ENCODE assay signal across 17 cellular contexts in genomic region chr2:7758065-7758759, GRCh38.
DNase-seq lines count a peak whose midpoint lies in the region; ATAC-seq and TF ChIP-seq lines count a peak whose summit lies in the region.
"Had no signal": no experiment of that assay in that cellular context is flagged by ENCODE, and none has a peak within 500 bp of the region (broad histone marks: within the 10 kb centered on the region; RNA-seq: fewer than 3 reads in every experiment).

No MANE protein-coding gene starts in this region.

- CTCF ChIA-PET in activated CD8-positive, alpha-beta T cell treated with anti-CD3 and anti-CD28 coated beads for 36 hours (lab: Charles Lee) = interaction anchor here (0.9 to 3.2 kb wide), 7 partner anchors 10 to 660 kb away, joined by 3 to 10 read pairs (median 4); no protein-coding TSS in a partner anchor
- CTCF ChIA-PET in activated CD8-positive, alpha-beta T cell treated with anti-CD3 and anti-CD28 coated beads, Interleukin-2, amount 10 ng/mL, durations not matched to agents 7 days and 5 days (lab: Charles Lee) = interaction anchor here (1.1 kb wide), 1 partner anchor 11 kb away, joined by 3 read pairs; no protein-coding TSS in a partner anchor

- intact Hi-C loops in activated CD8-positive, alpha-beta T cell treated with anti-CD3 and anti-CD28 coated beads for 36 hours (cut with micrococcal nuclease) = no loop called here

- peaks cover 35% of the 10 kb centered on the region for H3K9me3 Mint-ChIP-seq in activated CD8-positive, alpha-beta T cell treated with anti-CD3 and anti-CD28 coated beads for 36 hours
- H3K9me3 Mint-ChIP-seq in activated CD8-positive, alpha-beta T cell treated with anti-CD3 and anti-CD28 coated beads, Interleukin-2, amount 10 ng/mL, durations not matched to agents 7 days and 5 days (ENCODE audit: insufficient read depth) = peaks cover 65% of the 10 kb centered on the region

- no peak for DNase-seq in activated CD8-positive, alpha-beta T cell treated with anti-CD3 and anti-CD28 coated beads for 36 hours
- DNase-seq in activated CD8-positive, alpha-beta T cell treated with anti-CD3 and anti-CD28 coated beads, Interleukin-2, amount 10 ng/mL, durations not matched to agents 7 days and 5 days = no peak
- DNase-seq in fibroblast of mammary gland (ENCODE audit: low read depth) (peak; percentile 65), SKM-1 treated with dmso at 0.1 percent for 144 hours (lab: John Stamatoyannopoulos, UW; ENCODE audit: unreplicated experiment) (no peak), NCI-H748 treated with DMSO at 0.1 percent for 48 hours (lab: John Stamatoyannopoulos, UW) (no peak)
- DNase-seq: activated B cell treated with CpG ODN at 0.5 μM for 24 hours; hypothalamus; left lung; NCI-H1417; psoas muscle; stimulated activated CD4-positive, alpha-beta T cell treated with anti-CD3 and anti-CD28 coated beads, Interleukin-15, amount 100 ng/mL, for 24 hours; SW 1271; tibial artery had no signal

- H3K4me1 Mint-ChIP-seq in activated CD8-positive, alpha-beta T cell treated with anti-CD3 and anti-CD28 coated beads for 36 hours (ENCODE audit: low read depth) = peaks cover 17% of the 10 kb centered on the region
- peaks cover 2% of the 10 kb centered on the region for H3K4me1 Mint-ChIP-seq in activated CD8-positive, alpha-beta T cell treated with anti-CD3 and anti-CD28 coated beads, Interleukin-2, amount 10 ng/mL, durations not matched to agents 7 days and 5 days (ENCODE audit: low read depth)
- H3K4me1 Mint-ChIP-seq: activated B cell treated with CpG ODN at 0.5 μM for 24 hours had no signal

- H3K36me3 Mint-ChIP-seq in activated CD8-positive, alpha-beta T cell treated with anti-CD3 and anti-CD28 coated beads for 36 hours (ENCODE audit: low read depth) = peaks cover 40% of the 10 kb centered on the region
- peaks cover 52% of the 10 kb centered on the region for H3K36me3 Mint-ChIP-seq in activated CD8-positive, alpha-beta T cell treated with anti-CD3 and anti-CD28 coated beads, Interleukin-2, amount 10 ng/mL, durations not matched to agents 7 days and 5 days (ENCODE audit: low read depth)

- H3K4me3 ChIP-seq in fibroblast of mammary gland (ENCODE audit: control insufficient read depth, low read depth, low read length) = no peak overlapping the region
- H3K4me3 ChIP-seq: esophagus muscularis mucosa, left lung, psoas muscle, tibial artery had no signal

- no peak for TF ChIP-seq CTCF in activated CD8-positive, alpha-beta T cell treated with anti-CD3 and anti-CD28 coated beads for 36 hours (IDR thresholded peaks at IDR 0.05)
- TF ChIP-seq CTCF in fibroblast of mammary gland (conservative IDR thresholded peaks at IDR 0.05; ENCODE audit: control insufficient read depth, insufficient read depth, low read depth, low read length) = no peak

- POLR2A ChIA-PET in activated CD8-positive, alpha-beta T cell treated with anti-CD3 and anti-CD28 coated beads for 36 hours (lab: Charles Lee) = interaction anchor here (1.7 to 2.1 kb wide), 3 partner anchors 9 to 67 kb away, joined by 4 to 11 read pairs (median 4); no protein-coding TSS in a partner anchor
- POLR2A ChIA-PET in activated CD8-positive, alpha-beta T cell treated with anti-CD3 and anti-CD28 coated beads, Interleukin-2, amount 10 ng/mL, durations not matched to agents 7 days and 5 days (lab: Charles Lee) = interaction anchor here (1.0 kb wide), 1 partner anchor 9 kb away, joined by 4 read pairs; no protein-coding TSS in a partner anchor

- ATAC-seq in activated CD8-positive, alpha-beta T cell treated with anti-CD3 and anti-CD28 coated beads for 36 hours = peak; percentile 74
- ATAC-seq in activated CD8-positive, alpha-beta T cell treated with anti-CD3 and anti-CD28 coated beads, Interleukin-2, amount 10 ng/mL, durations not matched to agents 7 days and 5 days = no peak
- ATAC-seq in GM19455 (IDR thresholded peaks at IDR 0.05; ENCODE audit: unreplicated experiment) (peak; percentile 86), HG03060 (IDR thresholded peaks at IDR 0.05; ENCODE audit: low read depth, unreplicated experiment) (peak; percentile 55), HG03342 (IDR thresholded peaks at IDR 0.05; ENCODE audit: unreplicated experiment) (no peak)
- ATAC-seq: left lung, psoas muscle had no signal

- no peak overlapping the region for H3K4me3 Mint-ChIP-seq in activated CD8-positive, alpha-beta T cell treated with anti-CD3 and anti-CD28 coated beads for 36 hours
- no peak overlapping the region for H3K4me3 Mint-ChIP-seq in activated CD8-positive, alpha-beta T cell treated with anti-CD3 and anti-CD28 coated beads, Interleukin-2, amount 10 ng/mL, durations not matched to agents 7 days and 5 days
- H3K4me3 Mint-ChIP-seq: activated B cell treated with CpG ODN at 0.5 μM for 24 hours had no signal

- no peaks in the 10 kb centered on the region for H3K27me3 Mint-ChIP-seq in activated CD8-positive, alpha-beta T cell treated with anti-CD3 and anti-CD28 coated beads for 36 hours
- H3K27me3 Mint-ChIP-seq in activated CD8-positive, alpha-beta T cell treated with anti-CD3 and anti-CD28 coated beads, Interleukin-2, amount 10 ng/mL, durations not matched to agents 7 days and 5 days (ENCODE audit: low read depth) = no peaks in the 10 kb centered on the region
- H3K27me3 Mint-ChIP-seq: activated B cell treated with CpG ODN at 0.5 μM for 24 hours had no signal

- peak overlapping the region; percentile 66 for H3K27ac Mint-ChIP-seq in activated CD8-positive, alpha-beta T cell treated with anti-CD3 and anti-CD28 coated beads for 36 hours
- no peak overlapping the region for H3K27ac Mint-ChIP-seq in activated CD8-positive, alpha-beta T cell treated with anti-CD3 and anti-CD28 coated beads, Interleukin-2, amount 10 ng/mL, durations not matched to agents 7 days and 5 days
- H3K27ac Mint-ChIP-seq: activated B cell treated with CpG ODN at 0.5 μM for 24 hours had no signal

Comparison
In these comparisons a context has a peak if more than half of its experiments do, and no peak if none do; other contexts are left out.
1. ATAC-seq: peak in activated CD8-positive, alpha-beta T cell treated with anti-CD3 and anti-CD28 coated beads for 36 hours (single experiment), GM19455 (single experiment) and HG03060 (single experiment); none in activated CD8-positive, alpha-beta T cell treated with anti-CD3 and anti-CD28 coated beads, Interleukin-2, amount 10 ng/mL, durations not matched to agents 7 days and 5 days (single experiment) and HG03342 (single experiment).